ENCODE assay signal across 1 cellular context in the genomic region with DNA sequence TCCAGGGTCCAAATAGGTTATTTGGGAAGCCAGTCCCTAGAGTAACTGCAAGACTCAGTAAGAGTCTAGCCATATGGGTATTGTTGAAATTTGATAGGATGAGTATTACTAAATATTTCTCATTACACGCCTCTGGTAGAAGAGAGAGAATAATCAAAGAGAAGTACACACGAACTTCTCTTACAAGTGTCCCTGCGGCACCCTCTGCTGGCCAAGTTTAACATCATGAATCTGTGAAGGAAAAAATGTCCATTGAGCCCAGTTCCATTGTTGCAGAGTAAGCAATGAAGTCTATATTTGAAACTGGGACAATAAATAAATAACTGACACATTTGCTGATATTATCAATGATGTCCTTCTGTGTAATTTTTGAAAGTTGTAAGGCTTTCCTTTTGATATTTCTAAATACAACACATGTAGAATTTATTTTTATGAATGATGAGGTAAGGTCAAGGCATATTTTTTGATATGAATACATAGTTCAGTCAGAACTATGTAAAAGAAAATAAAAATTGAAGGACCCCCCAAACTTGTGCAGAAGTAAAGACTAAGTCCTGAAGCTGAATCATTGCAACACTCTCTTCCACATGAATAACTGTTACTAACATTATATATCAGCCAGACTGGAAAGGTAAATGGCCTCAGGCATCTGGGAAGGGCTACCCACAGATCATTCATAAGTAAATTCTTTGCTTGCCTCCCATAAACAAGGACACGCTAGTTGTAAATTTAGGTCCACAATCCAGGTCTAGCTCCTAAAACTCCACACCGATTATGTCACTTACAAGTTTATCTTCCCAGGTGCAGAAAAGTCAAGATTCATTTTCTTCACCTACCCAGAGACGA.
TF ChIP-seq lines count a peak whose summit lies in the region.

No MANE protein-coding gene starts in this region.

TF ChIP-seq in HepG2, 621 proteins besides CTCF, POLR2A, EP300 and RAD21:
- TF ChIP-seq STAG1 (CRISPR knock-in tag; IDR thresholded peaks at IDR 0.05) (peak; percentile 69), SMC3 (IDR thresholded peaks at IDR 0.05; ENCODE audit: low read length) (peak; percentile 50), ZNF460 (CRISPR knock-in tag; IDR thresholded peaks at IDR 0.05; ENCODE audit: borderline replicate concordance) (no peak)
